Comparison of ENCODE assay signal across 11 cellular contexts in the genomic region with DNA sequence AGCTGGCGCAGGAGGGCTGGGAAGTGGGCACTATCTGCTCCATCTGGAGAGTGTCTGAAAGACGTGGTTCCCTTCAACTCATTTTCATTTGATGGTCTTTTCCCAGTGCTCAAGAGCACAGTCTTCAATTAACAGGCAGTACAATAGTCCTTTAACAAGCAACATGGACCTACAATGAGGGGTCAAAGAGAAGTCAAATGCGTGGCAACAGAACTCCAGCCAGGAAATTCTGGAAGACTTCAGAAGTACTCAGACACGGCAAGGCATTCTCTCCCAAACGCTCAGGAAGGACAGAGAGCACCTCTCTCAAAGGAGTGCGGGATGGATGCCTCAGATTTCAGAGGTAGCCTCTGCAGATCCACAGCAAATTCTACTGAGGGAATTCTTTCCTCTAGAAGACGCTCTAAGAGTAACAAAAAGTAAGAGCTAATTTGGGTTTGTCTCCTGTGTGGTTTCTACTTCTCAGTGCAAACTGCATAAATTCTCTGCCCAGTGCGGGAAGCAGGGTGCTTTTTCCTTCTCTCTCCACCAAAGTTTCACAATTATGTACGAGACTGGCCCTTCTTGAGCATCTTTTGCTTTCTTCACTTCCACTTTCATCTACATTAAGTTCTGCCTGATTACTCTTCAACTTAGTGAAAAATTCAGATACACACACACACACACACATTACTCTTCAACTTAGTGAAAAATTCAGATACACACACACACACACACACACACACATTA. TPM values are rescaled to one million over a fixed set of nuclear protein-coding genes. Genes with fewer than 3 reads are reported as not detected.
DNase-seq lines count a peak whose midpoint lies in the region; ATAC-seq and TF ChIP-seq lines count a peak whose summit lies in the region.
"Had no signal": no experiment of that assay in that cellular context is flagged by ENCODE, and none has a peak within 500 bp of the region (broad histone marks: within the 10 kb centered on the region; RNA-seq: fewer than 3 reads in every experiment).

No MANE protein-coding gene starts in this region.

- ATAC-seq in GM21390 (IDR thresholded peaks at IDR 0.05; ENCODE audit: unreplicated experiment): peak; percentile 83
- peak; percentile 41 for ATAC-seq in HG03442 (IDR thresholded peaks at IDR 0.05; ENCODE audit: unreplicated experiment)
- ATAC-seq: stimulated activated naive CD8-positive, alpha-beta T cell treated with anti-CD3 and anti-CD28 coated beads, Interleukin-15, Interleukin-2, amounts not matched to agents 100 U/mL and 50 U/mL, for 24 hours had no signal

- no peak overlapping the region for H3K4me3 Mint-ChIP-seq in neural progenitor cell

- H2AFZ ChIP-seq in neural progenitor cell (replicated peaks): no peak overlapping the region

- H3K27me3 ChIP-seq in neural progenitor cell: no peaks in the 10 kb centered on the region

- DNase-seq in COLO829 (ENCODE audit: low spot score): peak; percentile 68
- no peak for DNase-seq in epithelial cell of prostate (ENCODE audit: low read depth, low spot score)
- DNase-seq in posterior cingulate gyrus: no peak
- DNase-seq in neural progenitor cell (ENCODE audit: low spot score): no peak
- DNase-seq in nucleus accumbens (lab: John Stamatoyannopoulos, UW): no peak
- DNase-seq in NCI-H1092 treated with DMSO at 0.1 percent for 48 hours (lab: John Stamatoyannopoulos, UW): no peak
- DNase-seq: cortex of kidney; stimulated activated naive CD8-positive, alpha-beta T cell treated with anti-CD3 and anti-CD28 coated beads, Interleukin-15, Interleukin-2, amounts not matched to agents 100 U/mL and 50 U/mL, for 24 hours had no signal

- H3K4me2 ChIP-seq in neural progenitor cell: no peak overlapping the region

- no peak overlapping the region for H3K4me3 ChIP-seq in neural progenitor cell

- H3K36me3 Mint-ChIP-seq in neural progenitor cell: peaks cover 15% of the 10 kb centered on the region

- intact Hi-C loops in posterior cingulate gyrus (cut with DNase I): no loop called here

- no peak for TF ChIP-seq CTCF in neural progenitor cell (IDR thresholded peaks at IDR 0.05)

- H3K27ac ChIP-seq in epithelial cell of prostate: peak overlapping the region; percentile 51
- H3K27ac ChIP-seq in neural progenitor cell: no peak overlapping the region
- H3K27ac ChIP-seq: C4-2B had no signal

- no peak overlapping the region for H3K9ac ChIP-seq in neural progenitor cell

- H3K4me1 ChIP-seq in neural progenitor cell: peaks cover 8% of the 10 kb centered on the region

- H3K36me3 ChIP-seq in neural progenitor cell: no peaks in the 10 kb centered on the region

- no peaks in the 10 kb centered on the region for H3K9me3 ChIP-seq in neural progenitor cell (ENCODE audit: low read depth)

- no peaks in the 10 kb centered on the region for H4K20me1 ChIP-seq in neural progenitor cell (ENCODE audit: low read depth)

- H3F3A ChIP-seq in neural progenitor cell (ENCODE audit: low read depth): no peaks in the 10 kb centered on the region

- no peaks in the 10 kb centered on the region for H3K79me2 ChIP-seq in neural progenitor cell (ENCODE audit: low read depth)

- no peak overlapping the region for H3K27ac Mint-ChIP-seq in neural progenitor cell

- no peaks in the 10 kb centered on the region for H3K27me3 Mint-ChIP-seq in neural progenitor cell (ENCODE audit: insufficient read depth, low read depth)

- H3K9me3 Mint-ChIP-seq in neural progenitor cell: no peaks in the 10 kb centered on the region

- H3K4me1 Mint-ChIP-seq in neural progenitor cell: peaks cover 22% of the 10 kb centered on the region

RNA-seq across cellular contexts. Expression of a gene that starts 56.4 kb away (rescaled TPM):
- total RNA-seq in neural progenitor cell (ENCODE audit: low replicate concordance): 20.6 and 21.1 TPM in 2 replicates
